Comparison of ENCODE assay signal across 10 cellular contexts in genomic region chr1:54883349-54884102, GRCh38. TPM values are rescaled to one million over a fixed set of nuclear protein-coding genes. Genes with fewer than 3 reads are reported as not detected.
A peak's percentile ranks its signal among the peaks of the same experiment; 100 is the strongest.
DNase-seq lines count a peak whose midpoint lies in the region; ATAC-seq, FAIRE-seq and TF ChIP-seq lines count a peak whose summit lies in the region.
"Had no signal": no experiment of that assay in that cellular context is flagged by ENCODE, and none has a peak within 500 bp of the region (broad histone marks: within the 10 kb centered on the region; RNA-seq: fewer than 3 reads in every experiment).

No MANE protein-coding gene starts in this region.

- H3K27me3 ChIP-seq in IMR-90 (ENCODE audit: control insufficient read depth, insufficient read depth, low read length), result no peaks in the 10 kb centered on the region
- H3K27me3 ChIP-seq in bronchial epithelial cell (ENCODE audit: control insufficient read depth, insufficient read depth, low read length), result no peaks in the 10 kb centered on the region
- H3K27me3 ChIP-seq in lower lobe of right lung (ENCODE audit: low read depth), result peaks cover 8% of the 10 kb centered on the region
- H3K27me3 ChIP-seq: BE2C had no signal

- POLR2A ChIA-PET in IMR-90 (lab: Charles Lee; ENCODE audit: unreplicated experiment), result no interaction called here

- H2AFZ ChIP-seq in IMR-90 (replicated peaks; ENCODE audit: low read length, poor library complexity), result no peak overlapping the region

- H3K27ac ChIP-seq in 22Rv1, result peak overlapping the region; percentile 96
- no peak overlapping the region for H3K27ac ChIP-seq in IMR-90 (ENCODE audit: insufficient read depth, low read length)
- H3K27ac ChIP-seq in lower lobe of right lung, result peak overlapping the region; percentile 10

- TF ChIP-seq RAD21 in IMR-90 (IDR thresholded peaks at IDR 0.05; ENCODE audit: low read length), result no peak

- H3K4me1 ChIP-seq in IMR-90 (ENCODE audit: control insufficient read depth, insufficient read depth, low read length) (peaks cover 18% of the 10 kb centered on the region), lower lobe of right lung (peaks cover 18% of the 10 kb centered on the region)
- H3K4me1 ChIP-seq: BE2C had no signal

- no peak for FAIRE-seq in bronchial epithelial cell (lab: Jason Lieb, UNC)

- no peak for TF ChIP-seq POLR2A in IMR-90 (IDR thresholded peaks at IDR 0.05; ENCODE audit: low read depth, low read length)

- no TSS peak for BruUV-seq in IMR-90 (replicated peaks; lab: Mats Ljungman, UMichigan)

- H2BK20ac ChIP-seq in IMR-90 (ENCODE audit: low read depth, low read length), result no peak overlapping the region

- no peak for TF ChIP-seq CTCF in 22Rv1 (IDR thresholded peaks at IDR 0.05)
- no peak for TF ChIP-seq CTCF in IMR-90 (conservative IDR thresholded peaks at IDR 0.05; ENCODE audit: low read depth, low read length)
- no peak for TF ChIP-seq CTCF in bronchial epithelial cell (IDR thresholded peaks at IDR 0.05; ENCODE audit: insufficient read depth, low read length, severe bottlenecking)
- no peak for TF ChIP-seq CTCF in lower lobe of right lung (IDR thresholded peaks at IDR 0.05)
- TF ChIP-seq CTCF in GM13976 (IDR thresholded peaks at IDR 0.05; ENCODE audit: borderline replicate concordance, control extremely low read depth, extremely low read depth, insufficient read depth, missing control alignments), result no peak

- no peak overlapping the region for H2AK9ac ChIP-seq in IMR-90 (replicated peaks; ENCODE audit: low read depth, low read length, poor library complexity)

- CTCF ChIA-PET in IMR-90 (lab: Yijun Ruan, JAX), result no interaction called here

- H4K20me1 ChIP-seq in IMR-90 (ENCODE audit: insufficient read depth, low read length), result no peaks in the 10 kb centered on the region; the same call in 1 of the 2 replicates

- H4K91ac ChIP-seq in IMR-90 (ENCODE audit: insufficient read depth, low read depth, low read length), result no peak overlapping the region

- no peak overlapping the region for H3K14ac ChIP-seq in IMR-90 (replicated peaks; ENCODE audit: low read depth, low read length)

- dilution Hi-C loops in IMR-90 (cut with HindIII; ENCODE audit: low sequenced_read_pairs, unreplicated experiment), result no loop called here

- peak; percentile 29 for DNase-seq in IMR-90
- no peak for DNase-seq in bronchial epithelial cell (ENCODE audit: low read depth)
- DNase-seq in lower lobe of right lung, result no peak
- no peak for DNase-seq in GM13976 (ENCODE audit: low spot score)
- DNase-seq in NCI-H345 treated with DMSO at 0.1 percent for 48 hours (lab: John Stamatoyannopoulos, UW; ENCODE audit: unreplicated experiment), result no peak
- DNase-seq: activated CD4-positive, alpha-beta T cell treated with anti-CD3 and anti-CD28 coated beads for 1 hour; BE2C had no signal

- 94% methylated on average over 3 of the region's 10 CpGs; no CpG with 5 or more reads in 1 of the 2 experiments for WGBS in IMR-90 (ENCODE audit: extremely low coverage in 2 of 2, insufficient read length in 1 of 2), 2 experiments

- H3K9ac ChIP-seq in IMR-90 (ENCODE audit: low read depth, low read length), result no peak overlapping the region

- 0 out of 2 replicates have a peak overlapping the region, but pooled peaks have one; percentile 3 for H2AK5ac ChIP-seq in IMR-90 (ENCODE audit: low read depth, low read length)

- H3K9me1 ChIP-seq in IMR-90 (ENCODE audit: insufficient read depth, low read length), result 0 out of 2 replicates have a peak, but pooled peaks cover 5% of the 10 kb centered on the region

- no peak overlapping the region for H3K23ac ChIP-seq in IMR-90 (ENCODE audit: low read depth, low read length)

- intact Hi-C loops in IMR-90 (cut with micrococcal nuclease) (no loop called here), lower lobe of right lung (cut with DNase I) (no loop called here)

- H3K36me3 ChIP-seq in IMR-90 (ENCODE audit: control insufficient read depth, insufficient read depth, low read length) (peaks cover 1% of the 10 kb centered on the region; the same call in 1 of the 2 replicates), bronchial epithelial cell (ENCODE audit: control insufficient read depth, insufficient read depth, low read length) (peaks cover 21% of the 10 kb centered on the region), lower lobe of right lung (peaks cover 18% of the 10 kb centered on the region)

- ATAC-seq in IMR-90 (ENCODE audit: low read depth) (no peak), lower lobe of right lung (peak in 1 of 2 donors; percentile 7), GM21528 (IDR thresholded peaks at IDR 0.05; ENCODE audit: low FRiP score, unreplicated experiment) (no peak), GM21825 (IDR thresholded peaks at IDR 0.05; ENCODE audit: unreplicated experiment) (no peak)

- no peak overlapping the region for H4K8ac ChIP-seq in IMR-90 (ENCODE audit: low read depth in 2 of 2, low read length in 2 of 2)

- H3K4ac ChIP-seq in IMR-90 (ENCODE audit: low read depth, low read length), result no peak overlapping the region

- no peak overlapping the region for H2BK15ac ChIP-seq in IMR-90 (ENCODE audit: low read depth, low read length)

- H2BK5ac ChIP-seq in IMR-90 (ENCODE audit: low read depth, low read length, poor library complexity, severe bottlenecking), result no peak overlapping the region

- no peak overlapping the region for H3K4me3 ChIP-seq in IMR-90 (ENCODE audit: insufficient read depth, low read depth, low read length)
- peak overlapping the region; percentile 94 for H3K4me3 ChIP-seq in bronchial epithelial cell (ENCODE audit: low read depth, low read length)
- peak overlapping the region; percentile 86 for H3K4me3 ChIP-seq in lower lobe of right lung

- no peak overlapping the region for H2BK120ac ChIP-seq in IMR-90 (ENCODE audit: low read depth, low read length)

- in situ Hi-C loops in IMR-90 (cut with MboI; ENCODE audit: low sequenced_read_pairs), result no loop called here
- in situ Hi-C loops in GM13976 (cut with MboI; ENCODE audit: low sequenced_read_pairs, unreplicated experiment), result no loop called here

- H3K79me1 ChIP-seq in IMR-90 (ENCODE audit: low read depth in 1 of 2, low read length in 2 of 2), result peaks cover 17 to 32% of the 10 kb centered on the region in 2 experiments

- no peaks in the 10 kb centered on the region for H3K9me3 ChIP-seq in IMR-90 (ENCODE audit: control insufficient read depth, insufficient read depth, low read length)
- no peaks in the 10 kb centered on the region for H3K9me3 ChIP-seq in lower lobe of right lung
- H3K9me3 ChIP-seq: BE2C had no signal

- H4K5ac ChIP-seq in IMR-90 (ENCODE audit: low read depth, low read length), result no peak overlapping the region

- H3K56ac ChIP-seq in IMR-90 (ENCODE audit: extremely low read depth, insufficient read depth, low read length), result no peak overlapping the region

- H3K18ac ChIP-seq in IMR-90 (ENCODE audit: low read depth, low read length), result no peak overlapping the region; the same call in 1 of the 2 replicates

- H3K4me2 ChIP-seq in IMR-90 (ENCODE audit: low read depth, low read length), result no peak overlapping the region; the same call in 1 of the 2 replicates

TF ChIP-seq in IMR-90, 13 proteins besides CTCF, POLR2A, EP300 and RAD21:
- no peak for TF ChIP-seq NFE2L2 (IDR thresholded peaks at IDR 0.05; ENCODE audit: low read depth, low read length)
- no peak for TF ChIP-seq MAFK (IDR thresholded peaks at IDR 0.05; ENCODE audit: low read depth, low read length)
- no peak for TF ChIP-seq SMC3 (IDR thresholded peaks at IDR 0.05; ENCODE audit: low read depth, low read length)
- peak; percentile 86 for TF ChIP-seq CEBPB (IDR thresholded peaks at IDR 0.05; ENCODE audit: low read depth, low read length)

RNA-seq across cellular contexts. Expression of gene DHCR24, which starts 3.5 kb away (rescaled TPM):
- 194 and 206 TPM in 2 replicates for total RNA-seq in IMR-90 (2012; rRNA removed)
- polyA plus RNA-seq in IMR-90 (2012; rRNA removed), result 117 and 130 TPM in 2 replicates
- polyA plus RNA-seq in IMR-90 (2012; cell fraction: cytosol; rRNA removed), result 71.2 and 131 TPM in 2 replicates
- 33.9 and 115 TPM in 2 replicates for polyA plus RNA-seq in IMR-90 (2012; cell fraction: nucleus; rRNA removed; ENCODE audit: low replicate concordance)
- total RNA-seq in bronchial epithelial cell, result 118 and 212 TPM in 2 replicates
- total RNA-seq in lower lobe of right lung, result 674 TPM
